Comparison of ENCODE assay signal across 8 cellular contexts in genomic region chr19:52296400-52296772, GRCh38. TPM values are rescaled to one million over a fixed set of nuclear protein-coding genes. Genes with fewer than 3 reads are reported as not detected.
DNase-seq lines count a peak whose midpoint lies in the region; FAIRE-seq and TF ChIP-seq lines count a peak whose summit lies in the region.

No MANE protein-coding gene starts in this region.

- H3K9ac ChIP-seq in mammary epithelial cell (ENCODE audit: insufficient read depth, low read length): peak overlapping the region; percentile 1

- dilution Hi-C loops in mammary epithelial cell (cut with HindIII; ENCODE audit: low sequenced_read_pairs): no loop called here

- no peak for TF ChIP-seq CTCF in Calu3 (IDR thresholded peaks at IDR 0.05; ENCODE audit: unreplicated experiment)
- TF ChIP-seq CTCF in mammary epithelial cell (conservative IDR thresholded peaks at IDR 0.05 in 1 of 2, IDR thresholded peaks at IDR 0.05 in 1 of 2; ENCODE audit: extremely low read depth in 1 of 2, insufficient read depth in 1 of 2, low read depth in 1 of 2, low read length in 2 of 2): no peak
- no peak for TF ChIP-seq CTCF in mesothelial cell of epicardium (IDR thresholded peaks at IDR 0.05; ENCODE audit: unreplicated experiment)

- intact Hi-C loops in Calu3 (cut with micrococcal nuclease; ENCODE audit: unreplicated experiment): no loop called here
- intact Hi-C loops in mammary epithelial cell (cut with micrococcal nuclease): loop anchor here (10.0 kb wide), 1 partner anchor 98 kb away; the partner anchor contains the start of gene ZNF528

- peak overlapping the region; percentile 55 to 70 (median 59) for H3K4me3 ChIP-seq in mammary epithelial cell (replicated peaks in 1 of 3; ENCODE audit: insufficient read depth in 1 of 3, low read depth in 2 of 3, low read length in 3 of 3)

- H3K36me3 Mint-ChIP-seq in Calu3 (ENCODE audit: insufficient read depth, unreplicated experiment): peaks cover 6% of the 10 kb centered on the region
- peaks cover 19% of the 10 kb centered on the region for H3K36me3 Mint-ChIP-seq in IgD-negative memory B cell
- peaks cover 48% of the 10 kb centered on the region for H3K36me3 Mint-ChIP-seq in mesothelial cell of epicardium

- H3K27me3 Mint-ChIP-seq in Calu3 (ENCODE audit: unreplicated experiment) (no peaks in the 10 kb centered on the region), IgD-negative memory B cell (no peaks in the 10 kb centered on the region), mesothelial cell of epicardium (ENCODE audit: low read depth) (no peaks in the 10 kb centered on the region)

- WGBS in mammary epithelial cell (ENCODE audit: low coverage, missing lambda C conversion rate): 22% methylated on average over 8 of the region's 8 CpGs

- no peak for TF ChIP-seq POLR2A in GM12892 (IDR thresholded peaks at IDR 0.05; ENCODE audit: low read depth, low read length)

- H3K36me3 ChIP-seq in mammary epithelial cell (ENCODE audit: insufficient read depth, low read length): peaks cover 8% of the 10 kb centered on the region

- H3K9me3 Mint-ChIP-seq in Calu3 (ENCODE audit: low read depth, unreplicated experiment) (peaks cover 19% of the 10 kb centered on the region), IgD-negative memory B cell (peaks cover 3 to 25% (median 24%) of the 10 kb centered on the region in 3 donors), mesothelial cell of epicardium (peaks cover 18% of the 10 kb centered on the region)

- peaks cover 12% of the 10 kb centered on the region for H3K9me3 ChIP-seq in mammary epithelial cell (replicated peaks; ENCODE audit: insufficient read depth, low read length)

- H3K4me1 Mint-ChIP-seq in Calu3 (ENCODE audit: low read depth, unreplicated experiment) (no peaks in the 10 kb centered on the region), IgD-negative memory B cell (peaks cover 11 to 15% (median 14%) of the 10 kb centered on the region in 3 donors), mesothelial cell of epicardium (peaks cover 13% of the 10 kb centered on the region)

- peak overlapping the region; percentile 75 for H3K4me2 ChIP-seq in mammary epithelial cell (ENCODE audit: insufficient read depth, low read depth, low read length)

- H3K27ac ChIP-seq in mammary epithelial cell (ENCODE audit: insufficient read depth, low read depth, low read length): no peak overlapping the region

- CTCF ChIA-PET in Calu3 (lab: Charles Lee): no interaction called here
- CTCF ChIA-PET in mammary epithelial cell (lab: Charles Lee; ENCODE audit: low non-redundant PET): no interaction called here

- H2AFZ ChIP-seq in mammary epithelial cell (ENCODE audit: low read depth, low read length): peak overlapping the region; percentile 74

- peak overlapping the region; percentile 60 for H3K4me3 Mint-ChIP-seq in Calu3 (ENCODE audit: low read depth, unreplicated experiment)
- H3K4me3 Mint-ChIP-seq in IgD-negative memory B cell: peak overlapping the region; percentile 85 to 100 (median 92)
- H3K4me3 Mint-ChIP-seq in mesothelial cell of epicardium: peak overlapping the region; percentile 80

- no TSS peak for BruUV-seq in Calu3 (replicated peaks; lab: Mats Ljungman, UMichigan)
- BruUV-seq in mammary epithelial cell (replicated peaks; lab: Mats Ljungman, UMichigan): no TSS peak

- FAIRE-seq in GM12892 (lab: Jason Lieb, UNC): no peak

- no peak overlapping the region for H3K27ac Mint-ChIP-seq in Calu3 (ENCODE audit: unreplicated experiment)
- peak overlapping the region in 2 of 3 donors; percentile 57 to 99 for H3K27ac Mint-ChIP-seq in IgD-negative memory B cell
- H3K27ac Mint-ChIP-seq in mesothelial cell of epicardium: peak overlapping the region; percentile 79

- no peak for DNase-seq in Calu3
- DNase-seq in mammary epithelial cell: no peak
- no peak for DNase-seq in mesothelial cell of epicardium (ENCODE audit: low spot score in 2 of 2, unreplicated experiment in 2 of 2)
- no peak for DNase-seq in GM12892 (ENCODE audit: insufficient read length)
- no peak for DNase-seq in NCI-H524 treated with DMSO at 0.1 percent for 48 hours (lab: John Stamatoyannopoulos, UW)
- DNase-seq in occipital lobe (lab: John Stamatoyannopoulos, UW): no peak
- no peak for DNase-seq in NCI-H748 treated with DMSO at 0.1 percent for 48 hours (lab: John Stamatoyannopoulos, UW)

- H3K79me2 ChIP-seq in mammary epithelial cell (ENCODE audit: insufficient read depth, low read length): peaks cover 8% of the 10 kb centered on the region

- peaks cover 4% of the 10 kb centered on the region for H3K4me1 ChIP-seq in mammary epithelial cell (ENCODE audit: insufficient read depth, low read length)

- H3K27me3 ChIP-seq in mammary epithelial cell (ENCODE audit: insufficient read depth, low read length): no peaks in the 10 kb centered on the region

- H4K20me1 ChIP-seq in mammary epithelial cell (ENCODE audit: insufficient read depth, low read length): no peaks in the 10 kb centered on the region

- in situ Hi-C loops in mammary epithelial cell (cut with MboI; ENCODE audit: low sequenced_read_pairs in 2 of 2): no loop called here

RNA-seq across cellular contexts. Expression of gene ZNF480, which starts 0.6 kb away (rescaled TPM):
- total RNA-seq in Calu3 (2022): 4.9 and 5.1 TPM in 2 replicates
- polyA plus RNA-seq in IgD-negative memory B cell: 24.7 TPM
- 1 to 10 TPM; 4.2 to 9.8 TPM for total RNA-seq in mammary epithelial cell
- polyA plus RNA-seq in mammary epithelial cell: 3.9 TPM
- polyA minus RNA-seq in mammary epithelial cell: 8.0 TPM
- 16.3 to 18.0 TPM (median 18.0 TPM) in 3 replicates for total RNA-seq in mesothelial cell of epicardium
- 15.4 TPM for polyA plus RNA-seq in GM12892 (2012; ENCODE audit: missing spikeins)
- total RNA-seq in occipital lobe: 9.4 TPM

RNA-seq across cellular contexts. Expression of gene ZNF766, which starts 27.0 kb away (rescaled TPM):
- total RNA-seq in Calu3 (2022) (26.6 and 28.3 TPM in 2 replicates), mammary epithelial cell (10 to 100 TPM; 12.0 to 12.3 TPM), mesothelial cell of epicardium (26.2 to 28.8 TPM (median 26.9 TPM) in 3 replicates), occipital lobe (19.8 TPM)
- polyA plus RNA-seq in IgD-negative memory B cell (54.8 TPM), mammary epithelial cell (4.7 TPM)
- polyA minus RNA-seq in mammary epithelial cell: 5.3 TPM
- polyA plus RNA-seq in GM12892 (2012; ENCODE audit: missing spikeins): 14.5 TPM

RNA-seq across cellular contexts. Expression of gene ZNF610, which starts 39.7 kb away (rescaled TPM):
- total RNA-seq in Calu3 (2022) (not detected in 2 replicates), mammary epithelial cell (1 to 10 TPM in 1 of 2 donors, under 1 TPM in 1; 0.64 to 4.8 TPM), mesothelial cell of epicardium (14.2 to 16.0 TPM (median 14.2 TPM) in 3 replicates), occipital lobe (17.8 TPM)
- polyA plus RNA-seq in IgD-negative memory B cell (1.7 TPM), mammary epithelial cell (0.40 TPM)
- not detected for polyA minus RNA-seq in mammary epithelial cell
- polyA plus RNA-seq in GM12892 (2012; ENCODE audit: missing spikeins): 1.4 TPM
